In the genomic region with DNA sequence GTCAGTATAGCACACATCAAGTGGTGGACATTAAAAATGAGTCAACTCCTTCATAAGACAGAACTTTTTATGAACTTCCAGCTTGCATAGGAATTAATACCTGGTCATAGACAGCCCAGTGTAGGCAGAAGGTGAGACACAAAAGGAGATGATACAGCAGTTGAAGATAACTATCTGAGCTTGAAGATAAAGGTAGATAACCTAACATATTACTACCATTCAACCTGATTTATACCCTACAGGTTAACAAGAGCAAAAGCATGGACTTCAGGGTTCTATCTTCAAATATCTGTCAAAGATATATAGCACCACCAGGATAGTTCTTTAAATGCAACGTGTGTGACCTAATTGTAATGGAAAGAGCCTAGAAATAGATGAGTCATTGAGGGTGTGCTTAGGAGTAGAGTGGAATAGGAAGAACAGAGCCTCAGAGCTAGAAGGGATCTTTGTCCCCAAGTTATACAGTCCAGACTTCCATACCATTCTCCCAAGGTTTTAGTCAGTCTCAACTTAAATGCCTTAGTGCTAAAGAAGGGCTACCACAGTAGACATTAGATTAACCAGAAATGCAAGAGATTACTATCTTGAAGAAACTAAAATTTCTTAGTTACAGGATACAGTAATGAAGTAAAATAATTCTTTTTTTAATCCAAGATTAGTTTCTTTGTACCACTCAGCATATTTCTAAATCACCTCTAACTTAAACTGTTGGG, we compare ENCODE assay signal across 1 cellular context.
A peak's percentile ranks its signal among the peaks of the same experiment; 100 is the strongest.
TF ChIP-seq lines count a peak whose summit lies in the region.

No MANE protein-coding gene starts in this region.

TF ChIP-seq in K562, 482 proteins besides CTCF, POLR2A, EP300 and RAD21 (continued from another document):
- TF ChIP-seq, protein P1, sequence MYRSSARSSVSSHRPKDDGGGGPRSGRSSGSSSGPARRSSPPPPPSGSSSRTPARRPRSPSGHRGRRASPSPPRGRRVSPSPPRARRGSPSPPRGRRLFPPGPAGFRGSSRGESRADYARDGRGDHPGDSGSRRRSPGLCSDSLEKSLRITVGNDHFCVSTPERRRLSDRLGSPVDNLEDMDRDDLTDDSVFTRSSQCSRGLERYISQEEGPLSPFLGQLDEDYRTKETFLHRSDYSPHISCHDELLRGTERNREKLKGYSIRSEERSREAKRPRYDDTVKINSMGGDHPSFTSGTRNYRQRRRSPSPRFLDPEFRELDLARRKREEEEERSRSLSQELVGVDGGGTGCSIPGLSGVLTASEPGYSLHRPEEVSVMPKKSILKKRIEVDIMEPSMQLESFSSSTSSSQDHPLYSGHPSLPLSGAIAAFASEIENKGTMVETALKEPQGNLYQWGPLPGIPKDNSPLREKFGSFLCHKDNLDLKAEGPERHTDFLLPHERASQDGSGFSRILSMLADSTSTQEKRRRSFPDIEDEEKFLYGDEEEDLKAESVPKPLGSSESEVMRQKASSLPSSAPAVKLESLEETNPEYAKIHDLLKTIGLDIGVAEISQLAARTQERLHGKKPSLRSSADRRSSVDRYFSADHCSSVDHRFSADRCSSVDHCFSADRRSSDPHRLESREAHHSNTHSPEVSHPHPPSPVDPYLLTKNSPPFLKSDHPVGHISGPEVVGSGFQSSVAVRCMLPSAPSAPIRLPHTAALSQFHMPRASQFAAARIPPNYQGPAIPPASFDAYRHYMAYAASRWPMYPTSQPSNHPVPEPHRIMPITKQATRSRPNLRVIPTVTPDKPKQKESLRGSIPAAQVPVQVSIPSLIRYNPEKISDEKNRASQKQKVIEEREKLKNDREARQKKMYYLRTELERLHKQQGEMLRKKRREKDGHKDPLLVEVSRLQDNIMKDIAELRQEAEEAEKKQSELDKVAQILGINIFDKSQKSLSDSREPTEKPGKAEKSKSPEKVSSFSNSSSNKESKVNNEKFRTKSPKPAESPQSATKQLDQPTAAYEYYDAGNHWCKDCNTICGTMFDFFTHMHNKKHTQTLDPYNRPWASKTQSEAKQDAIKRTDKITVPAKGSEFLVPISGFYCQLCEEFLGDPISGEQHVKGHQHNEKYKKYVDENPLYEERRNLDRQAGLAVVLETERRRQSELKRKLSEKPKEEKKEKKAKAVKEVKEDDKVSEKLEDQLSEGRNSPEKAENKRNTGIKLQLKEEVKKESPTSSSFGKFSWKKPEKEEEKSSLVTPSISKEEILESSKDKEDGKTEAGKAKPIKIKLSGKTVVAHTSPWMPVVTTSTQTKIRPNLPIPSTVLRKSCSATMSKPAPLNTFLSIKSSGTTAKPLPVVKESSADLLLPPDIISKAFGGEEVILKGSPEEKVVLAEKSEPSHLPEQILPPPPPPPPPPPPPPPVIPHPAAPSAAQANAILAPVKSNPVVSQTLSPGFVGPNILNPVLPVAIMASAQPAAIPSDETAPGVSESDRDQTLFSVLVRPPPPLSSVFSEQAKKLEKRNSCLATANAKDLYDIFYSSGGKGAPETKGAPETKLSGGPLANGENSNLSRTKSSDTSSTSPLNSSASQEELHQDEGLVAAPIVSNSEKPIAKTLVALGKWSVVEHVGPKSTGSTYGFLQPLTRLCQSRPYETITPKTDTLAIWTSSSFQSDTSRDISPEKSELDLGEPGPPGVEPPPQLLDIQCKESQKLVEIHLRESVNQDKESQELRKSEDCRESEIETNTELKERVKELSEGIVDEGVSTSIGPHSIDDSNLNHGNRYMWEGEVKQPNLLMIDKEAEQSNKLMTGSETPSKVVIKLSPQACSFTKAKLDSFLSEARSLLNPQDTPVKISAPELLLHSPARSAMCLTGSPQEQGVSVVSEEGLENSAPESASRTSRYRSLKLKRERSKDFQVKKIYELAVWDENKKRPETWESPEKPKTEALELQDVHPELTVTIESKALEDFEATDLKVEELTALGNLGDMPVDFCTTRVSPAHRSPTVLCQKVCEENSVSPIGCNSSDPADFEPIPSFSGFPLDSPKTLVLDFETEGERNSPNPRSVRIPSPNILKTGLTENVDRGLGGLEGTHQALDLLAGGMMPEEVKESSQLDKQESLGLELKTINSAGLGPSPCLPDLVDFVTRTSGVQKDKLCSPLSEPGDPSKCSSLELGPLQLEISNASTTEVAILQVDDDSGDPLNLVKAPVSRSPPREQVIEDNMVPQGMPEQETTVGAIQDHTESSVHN (IDR thresholded peaks at IDR 0.05; ENCODE audit: borderline replicate concordance in 1 of 2, low read depth in 1 of 2): no peak; a peak in 1 of 4 replicates
- TF ChIP-seq ZNF561 (CRISPR knock-in tag; conservative IDR thresholded peaks at IDR 0.05) (no peak), PTBP1 (IDR thresholded peaks at IDR 0.05; ENCODE audit: low read depth, low read length) (no peak), NFATC3 (IDR thresholded peaks at IDR 0.05) (0 out of 2 replicates have a peak, but pooled peaks have one; percentile 26), ZNF384 (IDR thresholded peaks at IDR 0.05; ENCODE audit: low read depth, low read length) (no peak), NELFE (IDR thresholded peaks at IDR 0.05; ENCODE audit: insufficient read depth, insufficient read length) (no peak), MTA1 (IDR thresholded peaks at IDR 0.05; ENCODE audit: borderline replicate concordance) (peak; percentile 81; the same call in 1 of the 2 replicates), JUND (IDR thresholded peaks at IDR 0.05; ENCODE audit: borderline replicate concordance, low read depth, low read length) (peak; percentile 90), JUND (tag; IDR thresholded peaks at IDR 0.05; ENCODE audit: borderline replicate concordance, low read depth, low read length) (peak; percentile 89), RHOXF2B (CRISPR knock-in tag; conservative IDR thresholded peaks at IDR 0.05) (no peak), RUNX1 (IDR thresholded peaks at IDR 0.05; ENCODE audit: low read depth) (no peak), CREM (IDR thresholded peaks at IDR 0.05; ENCODE audit: low read depth) (peak; percentile 48), GATAD2B (IDR thresholded peaks at IDR 0.05; ENCODE audit: borderline replicate concordance) (0 out of 2 replicates have a peak, but pooled peaks have one; percentile 49), HDAC2 (IDR thresholded peaks at IDR 0.05) (peak; percentile 83; the same call in 1 of the 2 replicates), RBM39 (optimal IDR thresholded peaks at IDR 0.05; ENCODE audit: low read depth, low read length) (no peak), RFX1 (IDR thresholded peaks at IDR 0.05) (no peak), ZFPM2 (CRISPR knock-in tag; IDR thresholded peaks at IDR 0.05) (no peak), FUS (optimal IDR thresholded peaks at IDR 0.05; ENCODE audit: low read depth, low read length) (no peak), ZNF57 (CRISPR knock-in tag; IDR thresholded peaks at IDR 0.05) (no peak), ATF7 (IDR thresholded peaks at IDR 0.05) (peak; percentile 79), SMARCE1 (IDR thresholded peaks at IDR 0.05) (peak; percentile 86), KAT7 (CRISPR knock-in tag; IDR thresholded peaks at IDR 0.05; ENCODE audit: borderline replicate concordance) (0 out of 2 replicates have a peak, but pooled peaks have one; percentile 63), SP2 (IDR thresholded peaks at IDR 0.05; ENCODE audit: extremely low read depth, low read depth, low read length, poor library complexity, severe bottlenecking) (no peak), IFI16 (CRISPR knock-in tag; IDR thresholded peaks at IDR 0.05) (no peak), STAG1 (CRISPR knock-in tag; IDR thresholded peaks at IDR 0.05; ENCODE audit: borderline replicate concordance) (no peak), ZNF717 (CRISPR knock-in tag; IDR thresholded peaks at IDR 0.05) (no peak), CBX3 (IDR thresholded peaks at IDR 0.05; ENCODE audit: borderline replicate concordance in 1 of 2, low read length in 2 of 2) (peak in 1 of 2 experiments; percentile 20; a peak in 1 of 3 replicates), MAZ (CRISPR knock-in tag; conservative IDR thresholded peaks at IDR 0.05 in 1 of 2, IDR thresholded peaks at IDR 0.05 in 1 of 2) (0 out of 4 replicates have a peak, but pooled peaks of 1 of the 2 experiments have one; percentile 28), MEIS2 (IDR thresholded peaks at IDR 0.05; ENCODE audit: partially characterized antibody) (peak; percentile 76), CREB1 (IDR thresholded peaks at IDR 0.05) (no peak), CREB1 (CRISPR knock-in tag; IDR thresholded peaks at IDR 0.05) (0 out of 2 replicates have a peak, but pooled peaks have one; percentile 40), FOSL1 (tag; conservative IDR thresholded peaks at IDR 0.05) (peak; percentile 84), FOS (IDR thresholded peaks at IDR 0.05; ENCODE audit: extremely low read depth, insufficient read length) (peak; percentile 40), BRCA1 (IDR thresholded peaks at IDR 0.05) (no peak), BRCA1 (CRISPR knock-in tag; IDR thresholded peaks at IDR 0.05) (no peak), SNRNP70 (optimal IDR thresholded peaks at IDR 0.05; ENCODE audit: low read depth, low read length) (no peak), BRF1 (IDR thresholded peaks at IDR 0.05; ENCODE audit: borderline replicate concordance, extremely low read depth, insufficient read length) (no peak), KHSRP (IDR thresholded peaks at IDR 0.05) (no peak; the same call in 1 of the 2 replicates), TEAD4 (IDR thresholded peaks at IDR 0.05; ENCODE audit: low read length) (no peak), TEAD4 (CRISPR knock-in tag; IDR thresholded peaks at IDR 0.05; ENCODE audit: borderline replicate concordance) (no peak), L3MBTL2 (IDR thresholded peaks at IDR 0.05) (peak; percentile 86)
- TF ChIP-seq, protein P2, sequence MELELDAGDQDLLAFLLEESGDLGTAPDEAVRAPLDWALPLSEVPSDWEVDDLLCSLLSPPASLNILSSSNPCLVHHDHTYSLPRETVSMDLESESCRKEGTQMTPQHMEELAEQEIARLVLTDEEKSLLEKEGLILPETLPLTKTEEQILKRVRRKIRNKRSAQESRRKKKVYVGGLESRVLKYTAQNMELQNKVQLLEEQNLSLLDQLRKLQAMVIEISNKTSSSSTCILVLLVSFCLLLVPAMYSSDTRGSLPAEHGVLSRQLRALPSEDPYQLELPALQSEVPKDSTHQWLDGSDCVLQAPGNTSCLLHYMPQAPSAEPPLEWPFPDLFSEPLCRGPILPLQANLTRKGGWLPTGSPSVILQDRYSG (tag; conservative IDR thresholded peaks at IDR 0.05; ENCODE audit: low read depth): no peak
- TF ChIP-seq, protein P3, sequence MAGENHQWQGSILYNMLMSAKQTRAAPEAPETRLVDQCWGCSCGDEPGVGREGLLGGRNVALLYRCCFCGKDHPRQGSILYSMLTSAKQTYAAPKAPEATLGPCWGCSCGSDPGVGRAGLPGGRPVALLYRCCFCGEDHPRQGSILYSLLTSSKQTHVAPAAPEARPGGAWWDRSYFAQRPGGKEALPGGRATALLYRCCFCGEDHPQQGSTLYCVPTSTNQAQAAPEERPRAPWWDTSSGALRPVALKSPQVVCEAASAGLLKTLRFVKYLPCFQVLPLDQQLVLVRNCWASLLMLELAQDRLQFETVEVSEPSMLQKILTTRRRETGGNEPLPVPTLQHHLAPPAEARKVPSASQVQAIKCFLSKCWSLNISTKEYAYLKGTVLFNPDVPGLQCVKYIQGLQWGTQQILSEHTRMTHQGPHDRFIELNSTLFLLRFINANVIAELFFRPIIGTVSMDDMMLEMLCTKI (IDR thresholded peaks at IDR 0.05; ENCODE audit: partially characterized antibody): no peak
- TF ChIP-seq, protein P4, sequence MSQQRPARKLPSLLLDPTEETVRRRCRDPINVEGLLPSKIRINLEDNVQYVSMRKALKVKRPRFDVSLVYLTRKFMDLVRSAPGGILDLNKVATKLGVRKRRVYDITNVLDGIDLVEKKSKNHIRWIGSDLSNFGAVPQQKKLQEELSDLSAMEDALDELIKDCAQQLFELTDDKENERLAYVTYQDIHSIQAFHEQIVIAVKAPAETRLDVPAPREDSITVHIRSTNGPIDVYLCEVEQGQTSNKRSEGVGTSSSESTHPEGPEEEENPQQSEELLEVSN (IDR thresholded peaks at IDR 0.05; ENCODE audit: borderline replicate concordance in 1 of 2, extremely low read depth in 1 of 2, insufficient read depth in 1 of 2, insufficient read length in 1 of 2, low read depth in 1 of 2, low read length in 1 of 2, poor library complexity in 1 of 2, severe bottlenecking in 1 of 2): peak in 1 of 2 experiments; percentile 14
- TF ChIP-seq, protein P5, sequence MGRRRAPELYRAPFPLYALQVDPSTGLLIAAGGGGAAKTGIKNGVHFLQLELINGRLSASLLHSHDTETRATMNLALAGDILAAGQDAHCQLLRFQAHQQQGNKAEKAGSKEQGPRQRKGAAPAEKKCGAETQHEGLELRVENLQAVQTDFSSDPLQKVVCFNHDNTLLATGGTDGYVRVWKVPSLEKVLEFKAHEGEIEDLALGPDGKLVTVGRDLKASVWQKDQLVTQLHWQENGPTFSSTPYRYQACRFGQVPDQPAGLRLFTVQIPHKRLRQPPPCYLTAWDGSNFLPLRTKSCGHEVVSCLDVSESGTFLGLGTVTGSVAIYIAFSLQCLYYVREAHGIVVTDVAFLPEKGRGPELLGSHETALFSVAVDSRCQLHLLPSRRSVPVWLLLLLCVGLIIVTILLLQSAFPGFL (CRISPR knock-in tag; IDR thresholded peaks at IDR 0.05): 0 out of 2 replicates have a peak, but pooled peaks have one; percentile 24
